ENCODE assay signal across 10 cellular contexts in genomic region chr17:41775394-41776226, GRCh38. TPM values are rescaled to one million over a fixed set of nuclear protein-coding genes. Genes with fewer than 3 reads are reported as not detected.
DNase-seq lines count a peak whose midpoint lies in the region; ATAC-seq and TF ChIP-seq lines count a peak whose summit lies in the region.
"Had no signal": no experiment of that assay in that cellular context is flagged by ENCODE, and none has a peak within 500 bp of the region (broad histone marks: within the 10 kb centered on the region; RNA-seq: fewer than 3 reads in every experiment).

No MANE protein-coding gene starts in this region.

- H3K36me3 ChIP-seq in RWPE2 (ENCODE audit: low read depth): peaks cover 58% of the 10 kb centered on the region
- H3K36me3 ChIP-seq in tibial nerve: peaks cover 0 to 19% (median 6%) of the 10 kb centered on the region in 3 donors

- H3K27ac Mint-ChIP-seq in mesothelial cell of epicardium: peak overlapping the region; percentile 67

- H3K4me1 ChIP-seq in RWPE2 (ENCODE audit: insufficient read depth, poor library complexity, severe bottlenecking) (peaks cover 74% of the 10 kb centered on the region), tibial nerve (peaks cover 0 to 62% (median 31%) of the 10 kb centered on the region in 4 donors)

- H3K9me3 ChIP-seq in RWPE2 (ENCODE audit: severe bottlenecking) (no peaks in the 10 kb centered on the region), tibial nerve (no peaks in the 10 kb centered on the region)

- H3K4me3 Mint-ChIP-seq in mesothelial cell of epicardium: no peak overlapping the region

- TF ChIP-seq CTCF in RWPE2 (IDR thresholded peaks at IDR 0.05; ENCODE audit: poor library complexity, severe bottlenecking) (no peak), mesothelial cell of epicardium (IDR thresholded peaks at IDR 0.05; ENCODE audit: unreplicated experiment) (no peak), tibial nerve (IDR thresholded peaks at IDR 0.05) (no peak)

- H3K36me3 Mint-ChIP-seq in mesothelial cell of epicardium: peaks cover 10% of the 10 kb centered on the region

- TF ChIP-seq POLR2A in tibial nerve (IDR thresholded peaks at IDR 0.05): no peak

- H3K4me3 ChIP-seq in RWPE2 (ENCODE audit: severe bottlenecking) (no peak overlapping the region), tibial nerve (no peak overlapping the region)

- H3K27ac ChIP-seq in RWPE2 (ENCODE audit: poor library complexity, severe bottlenecking) (peak overlapping the region; percentile 94), tibial nerve (peak overlapping the region in 3 of 4 donors; percentile 51 to 70 (median 56))

- no peak for TF ChIP-seq EP300 in tibial nerve (IDR thresholded peaks at IDR 0.05)

- no peaks in the 10 kb centered on the region for H3K9me3 Mint-ChIP-seq in mesothelial cell of epicardium

- H3K4me1 Mint-ChIP-seq in mesothelial cell of epicardium: peaks cover 52% of the 10 kb centered on the region

- DNase-seq in RWPE2 (ENCODE audit: low spot score) (no peak), mesothelial cell of epicardium (ENCODE audit: low spot score in 2 of 2, unreplicated experiment in 2 of 2) (no peak), tibial nerve (ENCODE audit: low spot score in 2 of 2) (no peak), COR-L47 (lab: John Stamatoyannopoulos, UW) (no peak)
- DNase-seq in stimulated activated naive CD4-positive, alpha-beta T cell (lab: John Stamatoyannopoulos, UW): no peak
- DNase-seq: foreskin fibroblast; NCI-H2081; stimulated activated CD4-positive, alpha-beta T cell treated with anti-CD3 and anti-CD28 coated beads, Interleukin-12 subunit alpha, Interleukin-12 subunit beta, amount 100 ng/mL, for 4 hours had no signal

- 50 to 51% methylated on average over 11 to 12 of the region's 12 CpGs for WGBS in tibial nerve, 2 donors

- H3K27me3 ChIP-seq in RWPE2 (ENCODE audit: insufficient read depth, poor library complexity, severe bottlenecking) (no peaks in the 10 kb centered on the region), tibial nerve (no peaks in the 10 kb centered on the region)

- H3K27me3 Mint-ChIP-seq in mesothelial cell of epicardium (ENCODE audit: low read depth): no peaks in the 10 kb centered on the region

- ATAC-seq in RWPE2 (ENCODE audit: low read depth) (peak; percentile 29), esophagus mucosa (peak; percentile 32), GM18502 (IDR thresholded peaks at IDR 0.05; ENCODE audit: poor library complexity, unreplicated experiment) (no peak)

RNA-seq across cellular contexts. Expression of gene JUP, which starts 10.9 kb away (rescaled TPM):
- 1,050 TPM for total RNA-seq in esophagus mucosa
- 202 to 207 TPM (median 205 TPM) in 3 replicates for total RNA-seq in mesothelial cell of epicardium
- 10 to 100 TPM; 42.9 to 57.7 (median 51.6) TPM for total RNA-seq in tibial nerve

RNA-seq across cellular contexts. Expression of gene P3H4, which starts 36.1 kb away (rescaled TPM):
- total RNA-seq in esophagus mucosa (1.9 TPM), mesothelial cell of epicardium (61.0 to 62.0 TPM (median 62.0 TPM) in 3 replicates), tibial nerve (10 to 100 TPM; 14.7 to 23.9 (median 22.0) TPM)

RNA-seq across cellular contexts. Expression of gene FKBP10, which starts 37.2 kb away (rescaled TPM):
- total RNA-seq in esophagus mucosa (3.1 TPM), mesothelial cell of epicardium (369 to 401 TPM (median 371 TPM) in 3 replicates), tibial nerve (100 to 1,000 TPM in 1 of 4 donors, 10 to 100 TPM in 3; 47.9 to 103 (median 77.4) TPM)

RNA-seq across cellular contexts. Expression of gene HAP1, which starts 41.2 kb away (rescaled TPM):
- 1.4 TPM for total RNA-seq in esophagus mucosa
- total RNA-seq in mesothelial cell of epicardium: 0.44 to 0.66 TPM (median 0.45 TPM) in 3 replicates
- 1 to 10 TPM in 1 of 4 donors, under 1 TPM in 1, not detected in 2; 0.98 to 1.8 TPM for total RNA-seq in tibial nerve

Comparison
In these comparisons a context has a peak if more than half of its experiments do, and no peak if none do; other contexts are left out.
1. RNA of gene FKBP10, which starts 37.2 kb away (total RNA-seq): 369 to 401 TPM in mesothelial cell of epicardium and 47.9 to 103 TPM in tibial nerve; 3.1 TPM in esophagus mucosa (single experiment); every median in the first group is over 10 times any median in the second.